8 cellular contexts compared by ENCODE assay signal in genomic region chr3:27591811-27592210, GRCh38.
DNase-seq lines count a peak whose midpoint lies in the region; ATAC-seq and TF ChIP-seq lines count a peak whose summit lies in the region.

No MANE protein-coding gene starts in this region.

- H3K9me3 Mint-ChIP-seq in CD4-positive, alpha-beta T cell = no peaks in the 10 kb centered on the region
- no peaks in the 10 kb centered on the region for H3K9me3 Mint-ChIP-seq in activated CD4-positive, alpha-beta memory T cell treated with anti-CD3 and anti-CD28 coated beads, Interleukin-2, amount 10 ng/mL, durations not matched to agents 7 days and 5 days

- H3K4me1 ChIP-seq in mesendoderm (ENCODE audit: control insufficient read depth, low read depth, low read length) (no peaks in the 10 kb centered on the region), prostate gland (replicated peaks) (no peaks in the 10 kb centered on the region)

- peak; percentile 51 for ATAC-seq in CD4-positive, alpha-beta T cell (ENCODE audit: poor library complexity)
- ATAC-seq in GM21529 (IDR thresholded peaks at IDR 0.05; ENCODE audit: unreplicated experiment) = peak; percentile 50
- no peak for ATAC-seq in HG02870 (IDR thresholded peaks at IDR 0.05; ENCODE audit: unreplicated experiment)
- no peak for ATAC-seq in GM21786 (IDR thresholded peaks at IDR 0.05; ENCODE audit: unreplicated experiment)

- peak overlapping the region; percentile 17 for H3K56ac ChIP-seq in mesendoderm (ENCODE audit: low read length)

- H4K5ac ChIP-seq in mesendoderm (ENCODE audit: low read length) = no peak overlapping the region

- H3K4me1 Mint-ChIP-seq in CD4-positive, alpha-beta T cell (ENCODE audit: low read depth) = peaks cover 31% of the 10 kb centered on the region
- H3K4me1 Mint-ChIP-seq in activated CD4-positive, alpha-beta memory T cell treated with anti-CD3 and anti-CD28 coated beads, Interleukin-2, amount 10 ng/mL, durations not matched to agents 7 days and 5 days = peaks cover 49% of the 10 kb centered on the region

- no peak for TF ChIP-seq CTCF in CD4-positive, alpha-beta T cell (IDR thresholded peaks at IDR 0.05)
- TF ChIP-seq CTCF in prostate gland (IDR thresholded peaks at IDR 0.05) = no peak

- no peak overlapping the region for H3K23ac ChIP-seq in mesendoderm (ENCODE audit: low read length)

- H3K4ac ChIP-seq in mesendoderm (ENCODE audit: low read depth, low read length) = no peak overlapping the region

- no peak overlapping the region for H2BK15ac ChIP-seq in mesendoderm (replicated peaks; ENCODE audit: low read depth)

- peak overlapping the region; percentile 36 for H3K18ac ChIP-seq in mesendoderm (ENCODE audit: low read length)

- H2AK5ac ChIP-seq in mesendoderm (ENCODE audit: low read length) = no peak overlapping the region

- H4K8ac ChIP-seq in mesendoderm (ENCODE audit: low read depth, low read length) = no peak overlapping the region

- H3K27ac ChIP-seq in CD4-positive, alpha-beta T cell (ENCODE audit: low read depth, low read length) = no peak overlapping the region
- H3K27ac ChIP-seq in mesendoderm (ENCODE audit: low read depth, low read length) (no peak overlapping the region), prostate gland (peak overlapping the region in 1 of 2 donors; percentile 59)

- CTCF ChIA-PET in CD4-positive, alpha-beta T cell (lab: Charles Lee) = no interaction called here
- CTCF ChIA-PET in activated CD4-positive, alpha-beta memory T cell treated with anti-CD3 and anti-CD28 coated beads, Interleukin-2, amount 10 ng/mL, durations not matched to agents 7 days and 5 days (lab: Charles Lee) = interaction anchor here (1.2 to 3.1 kb wide), 6 partner anchors 15 to 234 kb away, joined by 3 to 10 read pairs (median 4); partner anchors contain the start of gene SLC4A7

- no peak overlapping the region for H3K9ac ChIP-seq in mesendoderm (ENCODE audit: low read length)

- no peak for DNase-seq in CD4-positive, alpha-beta T cell
- peak; percentile 52 for DNase-seq in activated CD4-positive, alpha-beta memory T cell treated with anti-CD3 and anti-CD28 coated beads, Interleukin-2, amount 10 ng/mL, durations not matched to agents 7 days and 5 days
- no peak for DNase-seq in mesendoderm
- no peak for DNase-seq in prostate gland (ENCODE audit: low spot score)
- DNase-seq in NCI-H1436 (lab: John Stamatoyannopoulos, UW) = no peak

- no CpG with 5 or more reads among the region's 4 CpGs for WGBS in mesendoderm (ENCODE audit: extremely low coverage, insufficient coverage, low lambda C conversion rate)
- 66% methylated on average over 4 of the region's 4 CpGs for WGBS in prostate gland

- no peak overlapping the region for H2BK120ac ChIP-seq in mesendoderm (ENCODE audit: low read depth, low read length)

- H3K27ac Mint-ChIP-seq in CD4-positive, alpha-beta T cell = peak overlapping the region; percentile 35
- H3K27ac Mint-ChIP-seq in activated CD4-positive, alpha-beta memory T cell treated with anti-CD3 and anti-CD28 coated beads, Interleukin-2, amount 10 ng/mL, durations not matched to agents 7 days and 5 days = peak overlapping the region; percentile 86

- H3K36me3 ChIP-seq in mesendoderm (ENCODE audit: control insufficient read depth, insufficient read depth, low read length) = no peaks in the 10 kb centered on the region
- no peaks in the 10 kb centered on the region for H3K36me3 ChIP-seq in prostate gland

- no peak overlapping the region for H2BK5ac ChIP-seq in mesendoderm (ENCODE audit: low read length)

- H3K79me1 ChIP-seq in mesendoderm (ENCODE audit: low read length) = no peaks in the 10 kb centered on the region

- POLR2A ChIA-PET in CD4-positive, alpha-beta T cell (lab: Charles Lee) = interaction anchor here (0.7 to 1.5 kb wide), 2 partner anchors 15 to 109 kb away, joined by 3 read pairs; no protein-coding TSS in a partner anchor
- POLR2A ChIA-PET in activated CD4-positive, alpha-beta memory T cell treated with anti-CD3 and anti-CD28 coated beads, Interleukin-2, amount 10 ng/mL, durations not matched to agents 7 days and 5 days (lab: Charles Lee) = interaction anchor here (0.6 to 3.2 kb wide), 8 partner anchors 12 to 112 kb away, joined by 3 to 23 read pairs (median 5); partner anchors contain the start of gene SLC4A7

- no peak overlapping the region for H3K4me3 ChIP-seq in mesendoderm (ENCODE audit: low read length)
- no peak overlapping the region for H3K4me3 ChIP-seq in prostate gland

- H3K27me3 Mint-ChIP-seq in CD4-positive, alpha-beta T cell = no peaks in the 10 kb centered on the region
- no peaks in the 10 kb centered on the region for H3K27me3 Mint-ChIP-seq in activated CD4-positive, alpha-beta memory T cell treated with anti-CD3 and anti-CD28 coated beads, Interleukin-2, amount 10 ng/mL, durations not matched to agents 7 days and 5 days

- intact Hi-C loops in CD4-positive, alpha-beta T cell (cut with DNase I, micrococcal nuclease) = no loop called here
- intact Hi-C loops in prostate gland (cut with DNase I) = loop anchor here (5.0 to 10.0 kb wide), 2 partner anchors 40 to 107 kb away; partner anchors contain the start of gene SLC4A7

- H3K9me3 ChIP-seq in CD4-positive, alpha-beta T cell (ENCODE audit: control insufficient read depth, low read length) = no peaks in the 10 kb centered on the region
- no peaks in the 10 kb centered on the region for H3K9me3 ChIP-seq in prostate gland

- peak overlapping the region; percentile 25 for H3K4me3 Mint-ChIP-seq in CD4-positive, alpha-beta T cell
- peak overlapping the region; percentile 4 for H3K4me3 Mint-ChIP-seq in activated CD4-positive, alpha-beta memory T cell treated with anti-CD3 and anti-CD28 coated beads, Interleukin-2, amount 10 ng/mL, durations not matched to agents 7 days and 5 days

- no peaks in the 10 kb centered on the region for H3K79me2 ChIP-seq in mesendoderm (ENCODE audit: control insufficient read depth, insufficient read depth, low read length)

- no peak overlapping the region for H3K4me2 ChIP-seq in mesendoderm (ENCODE audit: low read length)

- no peaks in the 10 kb centered on the region for H3K27me3 ChIP-seq in CD4-positive, alpha-beta T cell (ENCODE audit: control insufficient read depth, insufficient read depth, low read length)
- H3K27me3 ChIP-seq in mesendoderm (ENCODE audit: insufficient read depth, low read length, poor library complexity) (no peaks in the 10 kb centered on the region), prostate gland (replicated peaks; ENCODE audit: insufficient read depth) (no peaks in the 10 kb centered on the region)

- H3K36me3 Mint-ChIP-seq in CD4-positive, alpha-beta T cell (ENCODE audit: low read depth) = no peaks in the 10 kb centered on the region
- H3K36me3 Mint-ChIP-seq in activated CD4-positive, alpha-beta memory T cell treated with anti-CD3 and anti-CD28 coated beads, Interleukin-2, amount 10 ng/mL, durations not matched to agents 7 days and 5 days (ENCODE audit: low read depth) = peaks cover 9% of the 10 kb centered on the region

- TF ChIP-seq POLR2A in prostate gland (IDR thresholded peaks at IDR 0.05) = no peak

Comparison
In these comparisons a context has a peak if more than half of its experiments do, and no peak if none do; other contexts are left out.
1. ATAC-seq: peak in CD4-positive, alpha-beta T cell (single experiment) and GM21529 (single experiment); none in HG02870 (single experiment) and GM21786 (single experiment).